Comparison of ENCODE assay signal across 15 cellular contexts in the genomic region with DNA sequence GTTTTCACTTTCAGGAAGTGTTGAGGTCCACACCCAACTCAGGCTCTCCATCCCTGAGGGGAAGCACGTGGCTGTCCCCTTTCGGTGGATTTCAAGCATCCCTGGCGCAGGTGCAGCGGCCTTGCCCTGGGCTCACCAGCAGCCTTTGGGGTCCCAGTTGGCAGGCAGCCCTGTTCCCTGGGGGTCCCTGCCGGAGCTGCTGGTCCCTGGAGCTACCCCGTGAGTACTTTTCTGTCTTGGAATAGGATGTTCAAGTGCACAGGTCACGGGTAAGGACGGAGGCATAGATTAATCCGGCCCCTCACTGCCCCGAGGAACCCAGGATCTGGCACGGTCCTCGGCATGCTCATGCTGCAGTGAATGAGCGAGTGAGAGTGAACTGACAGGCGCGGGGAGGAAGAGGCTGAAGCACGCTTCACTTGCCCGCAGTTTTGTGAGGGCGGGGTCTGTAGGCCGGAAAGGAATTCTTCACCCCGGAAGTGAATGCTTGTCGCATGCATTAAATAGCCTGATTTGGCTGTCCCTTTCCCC.
DNase-seq lines count a peak whose midpoint lies in the region; ATAC-seq, FAIRE-seq and TF ChIP-seq lines count a peak whose summit lies in the region.
"Had no signal": no experiment of that assay in that cellular context is flagged by ENCODE, and none has a peak within 500 bp of the region (broad histone marks: within the 10 kb centered on the region; RNA-seq: fewer than 3 reads in every experiment).

No MANE protein-coding gene starts in this region.

- H3K9me3 ChIP-seq in HepG2 (ENCODE audit: low read length) = no peaks in the 10 kb centered on the region
- H3K9me3 ChIP-seq in right lobe of liver = no peaks in the 10 kb centered on the region
- peaks cover 0 to 3% of the 10 kb centered on the region in 2 donors for H3K9me3 ChIP-seq in esophagus (ENCODE audit: control insufficient read depth in 2 of 2, insufficient read depth in 1 of 2, low read depth in 1 of 2, low read length in 1 of 2)
- no peaks in the 10 kb centered on the region for H3K9me3 ChIP-seq in effector memory CD4-positive, alpha-beta T cell (ENCODE audit: control insufficient read depth, low read length)

- peak overlapping the region; percentile 63 for H3K4me3 Mint-ChIP-seq in osteocyte (ENCODE audit: unreplicated experiment)
- H3K4me3 Mint-ChIP-seq: naive thymus-derived CD8-positive, alpha-beta T cell had no signal

- ATAC-seq in HepG2 (no peak), right lobe of liver (no peak), GM21723 (IDR thresholded peaks at IDR 0.05; ENCODE audit: unreplicated experiment) (no peak)
- ATAC-seq: left colon; naive thymus-derived CD8-positive, alpha-beta T cell had no signal

- H3K79me2 ChIP-seq in HepG2 (ENCODE audit: insufficient read depth, low read length) = no peaks in the 10 kb centered on the region

- intact Hi-C loops in HepG2 (cut with micrococcal nuclease; ENCODE audit: unreplicated experiment) = no loop called here
- intact Hi-C loops in right lobe of liver (cut with DNase I) = no loop called here

- FAIRE-seq in HepG2 (lab: Jason Lieb, UNC) = no peak
- FAIRE-seq: RCC 7860 had no signal

- H3K27ac ChIP-seq in HepG2 (ENCODE audit: extremely low read length, insufficient read depth, low read length) (no peak overlapping the region), right lobe of liver (no peak overlapping the region), esophagus (ENCODE audit: low read depth in 2 of 2, low read length in 1 of 2) (peak overlapping the region in 1 of 2 donors; percentile 47)
- no peak overlapping the region for H3K27ac ChIP-seq in effector memory CD4-positive, alpha-beta T cell (ENCODE audit: insufficient read depth, low read length, poor library complexity, severe bottlenecking)

- peak overlapping the region; percentile 98 for H3K27ac Mint-ChIP-seq in osteocyte (ENCODE audit: unreplicated experiment)
- H3K27ac Mint-ChIP-seq: activated T-helper 2 cell treated with anti-CD3 and anti-CD28 coated beads, Interferon-gamma antibody, Interleukin-2, Interleukin-4, amounts not matched to agents 10 μg/mL and 5 μg/mL and 100 μg/mL, durations not matched to agents 14 hours and 24 hours and 36 hours; naive thymus-derived CD8-positive, alpha-beta T cell had no signal

- TF ChIP-seq POLR2A in HepG2 (IDR thresholded peaks at IDR 0.05; ENCODE audit: insufficient read depth in 1 of 2, low read depth in 2 of 2, low read length in 2 of 2) (no peak), right lobe of liver (IDR thresholded peaks at IDR 0.05) (no peak)

- in situ Hi-C loops in HepG2 (cut with HindIII; ENCODE audit: extremely low pct_ligation_motif_present, low pct_unique_long_range_greater_than_20kb) = no loop called here

- no peaks in the 10 kb centered on the region for H3K27me3 ChIP-seq in HepG2 (ENCODE audit: control insufficient read depth in 1 of 2, insufficient read depth in 2 of 2, low read length in 2 of 2)
- H3K27me3 ChIP-seq in right lobe of liver = no peaks in the 10 kb centered on the region
- no peaks in the 10 kb centered on the region for H3K27me3 ChIP-seq in esophagus (ENCODE audit: control insufficient read depth in 1 of 2, insufficient read depth in 2 of 2, low read length in 2 of 2)
- H3K27me3 ChIP-seq in effector memory CD4-positive, alpha-beta T cell (replicated peaks; ENCODE audit: control insufficient read depth, insufficient read depth, low read length, poor library complexity, severe bottlenecking) = no peaks in the 10 kb centered on the region

- H3K4me1 ChIP-seq in HepG2 (ENCODE audit: insufficient read depth, low read length) (peaks cover 21% of the 10 kb centered on the region), right lobe of liver (no peaks in the 10 kb centered on the region), esophagus (ENCODE audit: control insufficient read depth in 2 of 2, insufficient read depth in 2 of 2, low read length in 1 of 2) (peaks cover 0 to 3% of the 10 kb centered on the region in 2 donors)
- H3K4me1 ChIP-seq in effector memory CD4-positive, alpha-beta T cell (ENCODE audit: control insufficient read depth, insufficient read depth, low read length, poor library complexity, severe bottlenecking) = no peaks in the 10 kb centered on the region

- no peaks in the 10 kb centered on the region for H3K27me3 Mint-ChIP-seq in osteocyte (ENCODE audit: unreplicated experiment)
- H3K27me3 Mint-ChIP-seq: naive thymus-derived CD8-positive, alpha-beta T cell had no signal

- peaks cover 2% of the 10 kb centered on the region for H3K36me3 Mint-ChIP-seq in osteocyte (ENCODE audit: unreplicated experiment)

- no peaks in the 10 kb centered on the region for H3K9me3 Mint-ChIP-seq in osteocyte (ENCODE audit: unreplicated experiment)

- TF ChIP-seq CTCF in HepG2 (CRISPR knock-in tag; IDR thresholded peaks at IDR 0.05) (peak; percentile 6; the same call in 1 of the 2 replicates), right lobe of liver (IDR thresholded peaks at IDR 0.05) (no peak), osteocyte (IDR thresholded peaks at IDR 0.05) (no peak)

- H3K36me3 ChIP-seq in HepG2 (replicated peaks in 1 of 2; ENCODE audit: control insufficient read depth in 1 of 2, insufficient read depth in 2 of 2, low read length in 2 of 2) (no peaks in the 10 kb centered on the region), right lobe of liver (no peaks in the 10 kb centered on the region), esophagus (ENCODE audit: control insufficient read depth in 2 of 2, insufficient read depth in 2 of 2, low read length in 1 of 2) (no peaks in the 10 kb centered on the region)
- H3K36me3 ChIP-seq in effector memory CD4-positive, alpha-beta T cell (ENCODE audit: control insufficient read depth, insufficient read depth, low read length) = no peaks in the 10 kb centered on the region

- POLR2A ChIA-PET in HepG2 (lab: Yijun Ruan, JAX) = no interaction called here

- no peak overlapping the region for H3K4me2 ChIP-seq in HepG2 (ENCODE audit: low read depth, low read length)
- H3K4me2 ChIP-seq: smooth muscle cell had no signal

- H2AFZ ChIP-seq in HepG2 (ENCODE audit: low read length) = no peak overlapping the region

- 78% methylated on average over 21 of the region's 21 CpGs for WGBS in HepG2 (ENCODE audit: low lambda C conversion rate)
- 77% methylated on average over 18 of the region's 21 CpGs for WGBS in right lobe of liver (ENCODE audit: insufficient coverage, low coverage, low lambda C conversion rate, missing lambda C conversion rate)
- 76 to 77% methylated on average over 21 of the region's 21 CpGs for WGBS in esophagus, 2 donors

- no peak overlapping the region for H3K9ac ChIP-seq in HepG2 (ENCODE audit: insufficient read depth, low read depth, low read length)

- TF ChIP-seq EP300 in HepG2 (IDR thresholded peaks at IDR 0.05; ENCODE audit: low read depth in 2 of 2, low read length in 2 of 2) = no peak
- TF ChIP-seq EP300 in HepG2 (CRISPR knock-in tag; IDR thresholded peaks at IDR 0.05; ENCODE audit: borderline replicate concordance) = no peak

- DNase-seq in HepG2 (ENCODE audit: low spot score) = no peak
- DNase-seq in right lobe of liver = no peak
- no peak for DNase-seq in osteocyte (ENCODE audit: extremely low spot score, unreplicated experiment)
- DNase-seq in SK-N-DZ (ENCODE audit: low spot score) = no peak
- DNase-seq in activated naive CD4-positive, alpha-beta T cell treated with anti-CD3 and anti-CD28 coated beads, Interleukin-2, amount 50 U/mL, for 16 hours = no peak
- no peak for DNase-seq in effector memory CD4-positive, alpha-beta T cell
- DNase-seq: activated CD4-positive, alpha-beta T cell treated with anti-CD3 and anti-CD28 coated beads, Interleukin-2, amount 50 U/mL, for 48 hours; naive thymus-derived CD8-positive, alpha-beta T cell; NCI-H1436 had no signal

- CTCF ChIA-PET in HepG2 (lab: Yijun Ruan, JAX; ENCODE audit: low intra/inter-chr PET ratio, low total read pairs) = no interaction called here

- H4K20me1 ChIP-seq in HepG2 (ENCODE audit: insufficient read depth, low read length) = no peaks in the 10 kb centered on the region

- BruUV-seq in HepG2 (replicated peaks; lab: Mats Ljungman, UMichigan) = no TSS peak

- H3K4me3 ChIP-seq in HepG2 (replicated peaks in 1 of 3; ENCODE audit: insufficient read depth in 1 of 3, low read depth in 2 of 3, low read length in 3 of 3) (no peak overlapping the region), right lobe of liver (no peak overlapping the region), esophagus (ENCODE audit: low read depth in 1 of 2, low read length in 2 of 2) (peak overlapping the region; percentile 17 to 21)
- H3K4me3 ChIP-seq in effector memory CD4-positive, alpha-beta T cell (ENCODE audit: insufficient read depth, low read depth, low read length, poor library complexity, severe bottlenecking) = no peak overlapping the region
- H3K4me3 ChIP-seq: smooth muscle cell had no signal

- TF ChIP-seq RAD21 in HepG2 (CRISPR knock-in tag; IDR thresholded peaks at IDR 0.05) = no peak

- H3K4me1 Mint-ChIP-seq in osteocyte (ENCODE audit: unreplicated experiment) = peaks cover 47% of the 10 kb centered on the region

TF ChIP-seq in HepG2, 621 proteins besides CTCF, POLR2A, EP300 and RAD21 (continues in another document):
- TF ChIP-seq ZNF292 (CRISPR knock-in tag; IDR thresholded peaks at IDR 0.05; ENCODE audit: borderline replicate concordance, low read depth) (no peak), FOXK2 (IDR thresholded peaks at IDR 0.05) (no peak), ZNF557 (CRISPR knock-in tag; IDR thresholded peaks at IDR 0.05) (no peak), ZNF761 (CRISPR knock-in tag; conservative IDR thresholded peaks at IDR 0.05) (no peak)
- TF ChIP-seq, protein P1, sequence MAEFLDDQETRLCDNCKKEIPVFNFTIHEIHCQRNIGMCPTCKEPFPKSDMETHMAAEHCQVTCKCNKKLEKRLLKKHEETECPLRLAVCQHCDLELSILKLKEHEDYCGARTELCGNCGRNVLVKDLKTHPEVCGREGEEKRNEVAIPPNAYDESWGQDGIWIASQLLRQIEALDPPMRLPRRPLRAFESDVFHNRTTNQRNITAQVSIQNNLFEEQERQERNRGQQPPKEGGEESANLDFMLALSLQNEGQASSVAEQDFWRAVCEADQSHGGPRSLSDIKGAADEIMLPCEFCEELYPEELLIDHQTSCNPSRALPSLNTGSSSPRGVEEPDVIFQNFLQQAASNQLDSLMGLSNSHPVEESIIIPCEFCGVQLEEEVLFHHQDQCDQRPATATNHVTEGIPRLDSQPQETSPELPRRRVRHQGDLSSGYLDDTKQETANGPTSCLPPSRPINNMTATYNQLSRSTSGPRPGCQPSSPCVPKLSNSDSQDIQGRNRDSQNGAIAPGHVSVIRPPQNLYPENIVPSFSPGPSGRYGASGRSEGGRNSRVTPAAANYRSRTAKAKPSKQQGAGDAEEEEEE (CRISPR knock-in tag; IDR thresholded peaks at IDR 0.05; ENCODE audit: borderline replicate concordance) = no peak

Comparison
In these comparisons a context has a peak if more than half of its experiments do, and no peak if none do; other contexts are left out.
1. H3K4me3 ChIP-seq: peak in esophagus (2 of 2); none in HepG2 (0 of 3), right lobe of liver (0 of 3) and effector memory CD4-positive, alpha-beta T cell (single experiment).